Comparison of ENCODE assay signal across 20 cellular contexts in genomic region chr13:20981370-20982095, GRCh38.
"Had no signal": no experiment of that assay in that cellular context is flagged by ENCODE, and none has a peak within 500 bp of the region (broad histone marks: within the 10 kb centered on the region; RNA-seq: fewer than 3 reads in every experiment).

No MANE protein-coding gene starts in this region.

- H3K4me3 ChIP-seq: esophagus squamous epithelium, gastrocnemius medialis, lung, neural progenitor cell, transverse colon had no signal

- H3K36me3 Mint-ChIP-seq: activated naive CD4-positive, alpha-beta T cell treated with anti-CD3 and anti-CD28 coated beads, Interleukin-2, amount 50 U/mL, for 72 hours had no signal

- H3K4me1 Mint-ChIP-seq: brain; neural progenitor cell; stimulated activated naive B cell treated with anti-CD40 and anti-IgM and Interleukin-4, amounts not matched to agents 10 μg/mL and 1 μg/mL and 100 μg/mL, for 72 hours had no signal

- H3K27ac Mint-ChIP-seq: activated naive CD4-positive, alpha-beta T cell treated with anti-CD3 and anti-CD28 coated beads, Interleukin-2, amount 50 U/mL, for 72 hours; activated T-cell treated with anti-CD3 and anti-CD28 coated beads, Interleukin-2, amount 50 U/mL, for 24 hours; activated T-helper 17 cell treated with anti-CD3 and anti-CD28 coated beads, Interleukin-2, amount 50 U/mL, for 72 hours; brain; neural progenitor cell; stimulated activated naive B cell treated with anti-CD40 and anti-IgM and Interleukin-4, amounts not matched to agents 10 μg/mL and 1 μg/mL and 100 μg/mL, for 72 hours had no signal

- H3K27ac ChIP-seq: esophagus squamous epithelium, gastrocnemius medialis, neural progenitor cell, transverse colon had no signal

- H3K27me3 ChIP-seq: esophagus squamous epithelium, gastrocnemius medialis, neural progenitor cell, transverse colon had no signal

- DNase-seq: activated CD8-positive, alpha-beta memory T cell treated with anti-CD3 and anti-CD28 coated beads for 24 hours; activated CD8-positive, alpha-beta memory T cell treated with anti-CD3 and anti-CD28 coated beads, Interleukin-2, amount 50 U/mL, for 4 hours; activated T-cell treated with anti-CD3 and anti-CD28 coated beads, Interleukin-2, amount 50 U/mL, for 24 hours; aorta; caudate nucleus; esophagus squamous epithelium; gastrocnemius medialis; islet precursor cell; left colon; naive thymus-derived CD8-positive, alpha-beta T cell; stimulated activated CD4-positive, alpha-beta T cell treated with anti-CD3 and anti-CD28 coated beads, Interleukin-2, amount 100 ng/mL, for 48 hours; stimulated activated CD8-positive, alpha-beta memory T cell treated with anti-CD3 and anti-CD28 coated beads, Interleukin-4, amount 100 ng/mL, for 48 hours; stimulated activated naive B cell treated with anti-CD40 and anti-IgM and Interleukin-4, amounts not matched to agents 10 μg/mL and 1 μg/mL and 100 μg/mL, for 72 hours; T-helper 9 cell; transverse colon had no signal

- H3K4me2 ChIP-seq: neural progenitor cell had no signal

- H3K27me3 Mint-ChIP-seq: activated T-cell treated with anti-CD3 and anti-CD28 coated beads, Interleukin-2, amount 50 U/mL, for 24 hours; activated T-helper 17 cell treated with anti-CD3 and anti-CD28 coated beads, Interleukin-2, amount 50 U/mL, for 72 hours; brain; naive thymus-derived CD8-positive, alpha-beta T cell; stimulated activated naive B cell treated with anti-CD40 and anti-IgM and Interleukin-4, amounts not matched to agents 10 μg/mL and 1 μg/mL and 100 μg/mL, for 72 hours had no signal

- H3K9me3 Mint-ChIP-seq: activated naive CD4-positive, alpha-beta T cell treated with anti-CD3 and anti-CD28 coated beads, Interleukin-2, amount 50 U/mL, for 72 hours; activated T-cell treated with anti-CD3 and anti-CD28 coated beads, Interleukin-2, amount 50 U/mL, for 24 hours; activated T-helper 17 cell treated with anti-CD3 and anti-CD28 coated beads, Interleukin-2, amount 50 U/mL, for 72 hours; brain; naive thymus-derived CD8-positive, alpha-beta T cell; neural progenitor cell; stimulated activated naive B cell treated with anti-CD40 and anti-IgM and Interleukin-4, amounts not matched to agents 10 μg/mL and 1 μg/mL and 100 μg/mL, for 72 hours had no signal

- ATAC-seq: activated naive CD4-positive, alpha-beta T cell treated with anti-CD3 and anti-CD28 coated beads, Interleukin-2, amount 50 U/mL, for 72 hours; activated T-helper 17 cell treated with anti-CD3 and anti-CD28 coated beads, Interleukin-2, amount 50 U/mL, for 72 hours; gastrocnemius medialis; left colon; naive thymus-derived CD8-positive, alpha-beta T cell; stimulated activated naive B cell treated with anti-CD40 and anti-IgM and Interleukin-4, amounts not matched to agents 10 μg/mL and 1 μg/mL and 100 μg/mL, for 72 hours had no signal

- H2AFZ ChIP-seq: neural progenitor cell had no signal

- H3K4me3 Mint-ChIP-seq: activated T-cell treated with anti-CD3 and anti-CD28 coated beads, Interleukin-2, amount 50 U/mL, for 24 hours; activated T-helper 17 cell treated with anti-CD3 and anti-CD28 coated beads, Interleukin-2, amount 50 U/mL, for 72 hours; brain; naive thymus-derived CD8-positive, alpha-beta T cell; neural progenitor cell; stimulated activated naive B cell treated with anti-CD40 and anti-IgM and Interleukin-4, amounts not matched to agents 10 μg/mL and 1 μg/mL and 100 μg/mL, for 72 hours had no signal

- H3K4me1 ChIP-seq: esophagus squamous epithelium, gastrocnemius medialis, neural progenitor cell, transverse colon had no signal
